11 cellular contexts compared by ENCODE assay signal in genomic region chr2:148565272-148565894, GRCh38.
A peak's percentile ranks its signal among the peaks of the same experiment; 100 is the strongest.
DNase-seq lines count a peak whose midpoint lies in the region; ATAC-seq and TF ChIP-seq lines count a peak whose summit lies in the region.
"Had no signal": no experiment of that assay in that cellular context is flagged by ENCODE, and none has a peak within 500 bp of the region (broad histone marks: within the 10 kb centered on the region; RNA-seq: fewer than 3 reads in every experiment).

No MANE protein-coding gene starts in this region.

- TF ChIP-seq EP300 in suprapubic skin (IDR thresholded peaks at IDR 0.05) (no peak), gastroesophageal sphincter (IDR thresholded peaks at IDR 0.05) (no peak)

- H3K36me3 ChIP-seq in suprapubic skin (no peaks in the 10 kb centered on the region), gastroesophageal sphincter (no peaks in the 10 kb centered on the region)
- H3K36me3 ChIP-seq: tibial nerve had no signal

- no peak overlapping the region for H3K27ac Mint-ChIP-seq in nephron progenitor cell
- H3K27ac Mint-ChIP-seq in activated naive CD8-positive, alpha-beta T cell treated with anti-CD3 and anti-CD28 coated beads, Interleukin-2, amount 50 U/mL, for 24 hours: no peak overlapping the region
- H3K27ac Mint-ChIP-seq: activated naive CD8-positive, alpha-beta T cell treated with anti-CD3 and anti-CD28 coated beads for 36 hours had no signal

- H3K27me3 ChIP-seq in suprapubic skin: no peaks in the 10 kb centered on the region
- H3K27me3 ChIP-seq in gastroesophageal sphincter: no peaks in the 10 kb centered on the region

- H3K4me1 Mint-ChIP-seq in nephron progenitor cell: peaks cover 15% of the 10 kb centered on the region
- H3K4me1 Mint-ChIP-seq in activated naive CD8-positive, alpha-beta T cell treated with anti-CD3 and anti-CD28 coated beads, Interleukin-2, amount 50 U/mL, for 24 hours: peaks cover 9% of the 10 kb centered on the region

- H3K4me3 ChIP-seq in GM12875 (ENCODE audit: low read depth, low read length) (no peak overlapping the region), coronary artery (no peak overlapping the region), suprapubic skin (no peak overlapping the region), gastroesophageal sphincter (no peak overlapping the region)
- H3K4me3 ChIP-seq: tibial nerve had no signal

- H3K4me1 ChIP-seq in suprapubic skin (no peaks in the 10 kb centered on the region), gastroesophageal sphincter (no peaks in the 10 kb centered on the region)
- H3K4me1 ChIP-seq: tibial nerve had no signal

- H3K36me3 Mint-ChIP-seq in nephron progenitor cell (ENCODE audit: low read depth): no peaks in the 10 kb centered on the region
- no peaks in the 10 kb centered on the region for H3K36me3 Mint-ChIP-seq in activated naive CD8-positive, alpha-beta T cell treated with anti-CD3 and anti-CD28 coated beads, Interleukin-2, amount 50 U/mL, for 24 hours (ENCODE audit: low read depth)
- H3K36me3 Mint-ChIP-seq: activated naive CD8-positive, alpha-beta T cell treated with anti-CD3 and anti-CD28 coated beads for 36 hours had no signal

- WGBS in suprapubic skin: 55% methylated on average over 4 of the region's 4 CpGs
- WGBS in gastroesophageal sphincter (ENCODE audit: low coverage in 1 of 2), 2 donors: 57 to 59% methylated on average over 4 of the region's 4 CpGs

- H3K27me3 Mint-ChIP-seq in nephron progenitor cell (ENCODE audit: low read depth, poor library complexity): peaks cover 10% of the 10 kb centered on the region
- peaks cover 4% of the 10 kb centered on the region for H3K27me3 Mint-ChIP-seq in activated naive CD8-positive, alpha-beta T cell treated with anti-CD3 and anti-CD28 coated beads, Interleukin-2, amount 50 U/mL, for 24 hours
- H3K27me3 Mint-ChIP-seq: activated naive CD8-positive, alpha-beta T cell treated with anti-CD3 and anti-CD28 coated beads for 36 hours had no signal

- ATAC-seq in activated naive CD8-positive, alpha-beta T cell treated with anti-CD3 and anti-CD28 coated beads, Interleukin-2, amount 50 U/mL, for 24 hours: no peak
- no peak for ATAC-seq in gastroesophageal sphincter

- DNase-seq in NCI-H1694 treated with DMSO at 0.1 percent for 48 hours (lab: John Stamatoyannopoulos, UW) (peak; percentile 36), coronary artery (ENCODE audit: low spot score) (peak; percentile 16), nephron progenitor cell (no peak), NCI-H510A treated with DMSO at 0.1 percent for 48 hours (lab: John Stamatoyannopoulos, UW) (no peak), suprapubic skin (ENCODE audit: low spot score in 2 of 2) (no peak)
- DNase-seq in activated naive CD8-positive, alpha-beta T cell treated with anti-CD3 and anti-CD28 coated beads, Interleukin-2, amount 50 U/mL, for 24 hours: no peak
- DNase-seq: activated naive CD8-positive, alpha-beta T cell treated with anti-CD3 and anti-CD28 coated beads for 36 hours; stimulated activated CD4-positive, alpha-beta T cell treated with anti-CD3 and anti-CD28 coated beads, Interleukin-1b, Interleukin-23, amount 100 ng/mL, for 48 hours had no signal

- H3K4me3 Mint-ChIP-seq in nephron progenitor cell: no peak overlapping the region
- no peak overlapping the region for H3K4me3 Mint-ChIP-seq in activated naive CD8-positive, alpha-beta T cell treated with anti-CD3 and anti-CD28 coated beads, Interleukin-2, amount 50 U/mL, for 24 hours
- H3K4me3 Mint-ChIP-seq: activated naive CD8-positive, alpha-beta T cell treated with anti-CD3 and anti-CD28 coated beads for 36 hours had no signal

- H3K9me3 Mint-ChIP-seq in nephron progenitor cell: peaks cover 12% of the 10 kb centered on the region
- H3K9me3 Mint-ChIP-seq in activated naive CD8-positive, alpha-beta T cell treated with anti-CD3 and anti-CD28 coated beads, Interleukin-2, amount 50 U/mL, for 24 hours: no peaks in the 10 kb centered on the region
- H3K9me3 Mint-ChIP-seq: activated naive CD8-positive, alpha-beta T cell treated with anti-CD3 and anti-CD28 coated beads for 36 hours had no signal

- TF ChIP-seq CTCF in GM12875 (IDR thresholded peaks at IDR 0.05; ENCODE audit: borderline replicate concordance, insufficient read depth, low read depth, low read length) (peak; percentile 26; the same call in 1 of the 2 replicates), coronary artery (IDR thresholded peaks at IDR 0.05) (peak; percentile 18), nephron progenitor cell (IDR thresholded peaks at IDR 0.05) (peak; percentile 10), suprapubic skin (IDR thresholded peaks at IDR 0.05) (no peak), gastroesophageal sphincter (IDR thresholded peaks at IDR 0.05) (peak in 2 of 4 experiments; percentile 9 to 41)

- no peaks in the 10 kb centered on the region for H3K9me3 ChIP-seq in suprapubic skin
- no peaks in the 10 kb centered on the region for H3K9me3 ChIP-seq in gastroesophageal sphincter
- H3K9me3 ChIP-seq: tibial nerve had no signal

- H3K27ac ChIP-seq in coronary artery: no peak overlapping the region
- H3K27ac ChIP-seq in suprapubic skin: no peak overlapping the region
- no peak overlapping the region for H3K27ac ChIP-seq in gastroesophageal sphincter
- H3K27ac ChIP-seq: tibial nerve had no signal

- no peak for TF ChIP-seq POLR2A in suprapubic skin (IDR thresholded peaks at IDR 0.05)
- no peak for TF ChIP-seq POLR2A in gastroesophageal sphincter (IDR thresholded peaks at IDR 0.05)

Comparison
In these comparisons a context has a peak if more than half of its experiments do, and no peak if none do; other contexts are left out.
1. CTCF ChIP-seq: peak in GM12875 (single experiment), coronary artery (single experiment) and nephron progenitor cell (single experiment); none in suprapubic skin (0 of 2).
2. DNase-seq: peak in NCI-H1694 treated with DMSO at 0.1 percent for 48 hours (single experiment) and coronary artery (single experiment); none in nephron progenitor cell (single experiment), NCI-H510A treated with DMSO at 0.1 percent for 48 hours (single experiment), activated naive CD8-positive, alpha-beta T cell treated with anti-CD3 and anti-CD28 coated beads, Interleukin-2, amount 50 U/mL, for 24 hours (single experiment) and suprapubic skin (0 of 2).